ENCODE assay signal across 14 cellular contexts in genomic region chr17:35147313-35147982, GRCh38. TPM values are rescaled to one million over a fixed set of nuclear protein-coding genes. Genes with fewer than 3 reads are reported as not detected.
"Had no signal": no experiment of that assay in that cellular context is flagged by ENCODE, and none has a peak within 500 bp of the region (broad histone marks: within the 10 kb centered on the region; RNA-seq: fewer than 3 reads in every experiment).

Gene UNC45B (plus strand): TSS chr17:35147817. CDS start chr17:35148264, 447 bp downstream.

- DNase-seq: activated CD4-positive, alpha-beta T cell treated with anti-CD3 and anti-CD28 coated beads for 48 hours; activated CD8-positive, alpha-beta memory T cell treated with anti-CD3 and anti-CD28 coated beads for 24 hours; activated naive CD4-positive, alpha-beta T cell treated with anti-CD3 and anti-CD28 coated beads for 36 hours; activated T-cell treated with anti-CD3 and anti-CD28 coated beads for 4 hours; body of pancreas; stimulated activated CD4-positive, alpha-beta T cell treated with anti-CD3 and anti-CD28 coated beads, Interleukin-15, amount 100 ng/mL, for 24 hours; substantia nigra had no signal

- H3K27ac ChIP-seq: body of pancreas, prostate gland, SK-N-MC had no signal

- ATAC-seq: activated T-helper 17 cell treated with anti-CD3 and anti-CD28 coated beads, Interleukin-2, amount 50 U/mL, for 72 hours; body of pancreas; left lobe of liver had no signal

- H3K9me3 Mint-ChIP-seq: activated naive CD4-positive, alpha-beta T cell treated with anti-CD3 and anti-CD28 coated beads for 36 hours; activated T-helper 17 cell treated with anti-CD3 and anti-CD28 coated beads, Interleukin-2, amount 50 U/mL, for 72 hours; T-helper 1 cell treated with Interleukin-12 subunit alpha and Interleukin-12 subunit beta and Interleukin-4 antibody, amounts not matched to agents 30 μg/mL and 1 μg/mL, for 36 hours; WTC11 had no signal

- H3K9me3 ChIP-seq: body of pancreas, prostate gland had no signal

- H3K4me1 Mint-ChIP-seq: activated T-helper 17 cell treated with anti-CD3 and anti-CD28 coated beads, Interleukin-2, amount 50 U/mL, for 72 hours had no signal

- H3K4me3 ChIP-seq: body of pancreas, prostate gland, SK-N-MC had no signal

- H3K27me3 Mint-ChIP-seq: activated T-helper 17 cell treated with anti-CD3 and anti-CD28 coated beads, Interleukin-2, amount 50 U/mL, for 72 hours had no signal

- H3K27me3 ChIP-seq: body of pancreas had no signal

- H3K4me3 Mint-ChIP-seq: activated naive CD4-positive, alpha-beta T cell treated with anti-CD3 and anti-CD28 coated beads for 36 hours; activated T-helper 17 cell treated with anti-CD3 and anti-CD28 coated beads, Interleukin-2, amount 50 U/mL, for 72 hours; T-helper 1 cell treated with Interleukin-12 subunit alpha and Interleukin-12 subunit beta and Interleukin-4 antibody, amounts not matched to agents 30 μg/mL and 1 μg/mL, for 36 hours; WTC11 had no signal

- H3K36me3 Mint-ChIP-seq: WTC11 had no signal

- H3K4me1 ChIP-seq: body of pancreas, prostate gland had no signal

- H3K27ac Mint-ChIP-seq: activated naive CD4-positive, alpha-beta T cell treated with anti-CD3 and anti-CD28 coated beads for 36 hours; activated T-helper 17 cell treated with anti-CD3 and anti-CD28 coated beads, Interleukin-2, amount 50 U/mL, for 72 hours; T-helper 1 cell treated with Interleukin-12 subunit alpha and Interleukin-12 subunit beta and Interleukin-4 antibody, amounts not matched to agents 30 μg/mL and 1 μg/mL, for 36 hours; WTC11 had no signal

- H3K36me3 ChIP-seq: prostate gland had no signal

RNA-seq across cellular contexts. Expression of gene UNC45B, which starts in this region (rescaled TPM):
- total RNA-seq: activated T-helper 17 cell treated with anti-CD3 and anti-CD28 coated beads, Interleukin-2, amount 50 U/mL, for 72 hours; body of pancreas; esophagus mucosa; left lobe of liver had no signal
